25 cellular contexts compared by ENCODE assay signal in the genomic region with DNA sequence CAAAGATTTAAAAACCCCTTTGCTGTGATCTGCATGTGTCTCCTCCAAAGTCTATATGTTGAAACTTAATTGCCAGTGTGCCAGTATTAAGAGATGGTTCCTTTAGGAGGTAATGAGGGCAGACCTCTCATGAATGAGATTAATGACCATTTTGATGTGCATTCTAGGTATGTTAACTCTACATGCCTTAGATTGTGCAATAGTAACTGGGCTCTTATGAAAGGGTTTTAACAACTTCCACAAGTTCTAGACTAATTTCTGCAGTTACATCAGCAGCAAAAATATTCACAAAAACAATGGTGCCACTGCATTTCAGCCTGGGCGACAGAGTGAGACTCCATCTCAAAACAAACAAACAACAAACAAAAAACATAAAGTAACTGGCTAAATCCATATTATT. TPM values are rescaled to one million over a fixed set of nuclear protein-coding genes. Genes with fewer than 3 reads are reported as not detected.
"Had no signal": no experiment of that assay in that cellular context is flagged by ENCODE, and none has a peak within 500 bp of the region (broad histone marks: within the 10 kb centered on the region; RNA-seq: fewer than 3 reads in every experiment).

No MANE protein-coding gene starts in this region.

- H3K36me3 ChIP-seq: colonic mucosa, neutrophil, tibial nerve, uterus had no signal

- H3K4me3 Mint-ChIP-seq: activated naive CD4-positive, alpha-beta T cell treated with anti-CD3 and anti-CD28 coated beads, Interleukin-2, amount 10 ng/mL, durations not matched to agents 7 days and 5 days; memory B cell; naive thymus-derived CD8-positive, alpha-beta T cell had no signal

- H3K9ac ChIP-seq: parathyroid adenoma had no signal

- H3K36me3 Mint-ChIP-seq: activated naive CD4-positive, alpha-beta T cell treated with anti-CD3 and anti-CD28 coated beads, Interleukin-2, amount 10 ng/mL, durations not matched to agents 7 days and 5 days; memory B cell had no signal

- DNase-seq: activated CD4-positive, alpha-beta T cell treated with anti-CD3 and anti-CD28 coated beads, Interleukin-2, amount 50 U/mL, for 4 hours; activated CD4-positive, CD25-positive, alpha-beta regulatory T cell treated with anti-CD3 and anti-CD28 coated beads, Interleukin-2, amount 50 U/mL, for 72 hours; activated naive CD4-positive, alpha-beta T cell treated with anti-CD3 and anti-CD28 coated beads, Interleukin-2, amount 10 ng/mL, durations not matched to agents 7 days and 5 days; body of pancreas; caudate nucleus; colonic mucosa; foreskin keratinocyte; glutamatergic neuron; kidney glomerular epithelial cell; left ventricle myocardium superior; naive thymus-derived CD8-positive, alpha-beta T cell; stimulated activated CD4-positive, alpha-beta T cell treated with anti-CD3 and anti-CD28 coated beads, Interleukin-15, amount 100 ng/mL, for 24 hours; stimulated activated CD4-positive, alpha-beta T cell treated with anti-CD3 and anti-CD28 coated beads, Interleukin-4, amount 100 ng/mL, for 1 hour; stimulated activated naive CD4-positive, alpha-beta T cell; uterus had no signal

- H3K27ac Mint-ChIP-seq: activated naive CD4-positive, alpha-beta T cell treated with anti-CD3 and anti-CD28 coated beads, Interleukin-2, amount 10 ng/mL, durations not matched to agents 7 days and 5 days; memory B cell; naive thymus-derived CD8-positive, alpha-beta T cell had no signal

- H3K4me1 ChIP-seq: body of pancreas, colonic mucosa, foreskin keratinocyte, parathyroid adenoma, tibial nerve, uterus had no signal

- H3K4me1 Mint-ChIP-seq: activated naive CD4-positive, alpha-beta T cell treated with anti-CD3 and anti-CD28 coated beads, Interleukin-2, amount 10 ng/mL, durations not matched to agents 7 days and 5 days; memory B cell; naive thymus-derived CD8-positive, alpha-beta T cell had no signal

- H3K27me3 ChIP-seq: body of pancreas, colonic mucosa, foreskin keratinocyte, neutrophil, tibial nerve, uterus had no signal

- H3K9me3 ChIP-seq: body of pancreas, colonic mucosa, neutrophil, tibial nerve, uterus had no signal

- H3K27ac ChIP-seq: body of pancreas, colonic mucosa, foreskin keratinocyte, neutrophil, parathyroid adenoma, skin epidermis, tibial nerve, uterus had no signal

- H3K4me3 ChIP-seq: body of pancreas, colonic mucosa, skin epidermis, tibial nerve, uterus had no signal

- H2AFZ ChIP-seq: parathyroid adenoma had no signal

- H3K27me3 Mint-ChIP-seq: activated naive CD4-positive, alpha-beta T cell treated with anti-CD3 and anti-CD28 coated beads, Interleukin-2, amount 10 ng/mL, durations not matched to agents 7 days and 5 days; memory B cell; naive thymus-derived CD8-positive, alpha-beta T cell had no signal

- H3K9me3 Mint-ChIP-seq: activated naive CD4-positive, alpha-beta T cell treated with anti-CD3 and anti-CD28 coated beads, Interleukin-2, amount 10 ng/mL, durations not matched to agents 7 days and 5 days; memory B cell had no signal

RNA-seq across cellular contexts. Expression of a gene that starts 3.8 kb away (rescaled TPM):
- total RNA-seq: colonic mucosa, foreskin keratinocyte, left ventricle myocardium superior had no signal
- polyA plus RNA-seq: esophagus; foreskin keratinocyte; naive thymus-derived CD8-positive, alpha-beta T cell had no signal

RNA-seq across cellular contexts. Expression of a gene that starts 20.0 kb away (rescaled TPM):
- total RNA-seq: body of pancreas; colonic mucosa; foreskin keratinocyte; left ventricle myocardium superior; mucosa of gallbladder; naive thymus-derived CD8-positive, alpha-beta T cell; subcutaneous adipose tissue; tibial nerve had no signal
- polyA plus RNA-seq: esophagus; foreskin keratinocyte; naive thymus-derived CD8-positive, alpha-beta T cell had no signal

RNA-seq across cellular contexts. Expression of a gene that starts 22.9 kb away (rescaled TPM):
- total RNA-seq: body of pancreas; colonic mucosa; foreskin keratinocyte; left ventricle myocardium superior; mucosa of gallbladder; naive thymus-derived CD8-positive, alpha-beta T cell; subcutaneous adipose tissue; T-helper 1 cell treated with Interleukin-12 subunit alpha and Interleukin-12 subunit beta and Interleukin-4 antibody, amounts not matched to agents 30 ng/mL and 1 ng/mL, for 36 hours; tibial nerve had no signal
- polyA plus RNA-seq: adipose tissue; esophagus; foreskin keratinocyte; naive thymus-derived CD8-positive, alpha-beta T cell had no signal

RNA-seq across cellular contexts. Expression of a gene that starts 27.6 kb away (rescaled TPM):
- total RNA-seq: body of pancreas; colonic mucosa; foreskin keratinocyte; left ventricle myocardium superior; mucosa of gallbladder; naive thymus-derived CD8-positive, alpha-beta T cell; subcutaneous adipose tissue; T-helper 1 cell treated with Interleukin-12 subunit alpha and Interleukin-12 subunit beta and Interleukin-4 antibody, amounts not matched to agents 30 ng/mL and 1 ng/mL, for 36 hours had no signal
- polyA plus RNA-seq: adipose tissue; esophagus; foreskin keratinocyte; naive thymus-derived CD8-positive, alpha-beta T cell had no signal
